Comparison of ENCODE assay signal across 18 cellular contexts in the genomic region with DNA sequence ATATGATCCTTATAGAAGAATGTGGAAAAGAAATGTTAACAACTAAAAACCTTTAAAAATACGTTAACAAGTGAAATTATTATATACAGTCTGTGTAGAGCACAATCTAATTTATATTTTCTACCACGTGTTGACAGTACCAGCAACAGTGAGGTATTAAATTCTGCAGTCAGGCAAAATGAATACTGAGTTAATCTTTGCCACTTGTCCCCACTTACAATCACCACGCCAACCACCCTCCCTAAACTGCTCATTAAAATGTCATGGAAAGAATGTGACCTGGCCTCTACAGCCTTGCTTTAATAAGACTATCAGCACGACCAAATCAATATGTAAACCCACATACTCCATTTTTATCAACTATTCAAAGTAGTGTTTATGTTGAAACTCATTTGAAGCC. TPM values are rescaled to one million over a fixed set of nuclear protein-coding genes. Genes with fewer than 3 reads are reported as not detected.
DNase-seq lines count a peak whose midpoint lies in the region; ATAC-seq and TF ChIP-seq lines count a peak whose summit lies in the region.
"Had no signal": no experiment of that assay in that cellular context is flagged by ENCODE, and none has a peak within 500 bp of the region (broad histone marks: within the 10 kb centered on the region; RNA-seq: fewer than 3 reads in every experiment).

No MANE protein-coding gene starts in this region.

- DNase-seq in Right ventricle myocardium superior = no peak
- no peak for DNase-seq in cardiac septum (ENCODE audit: low spot score)
- peak; percentile 63 for DNase-seq in left kidney (ENCODE audit: low read depth, low spot score)
- no peak for DNase-seq in A172 (ENCODE audit: low spot score)
- no peak for DNase-seq in right lobe of liver
- DNase-seq: 8988T; C1 segment of cervical spinal cord; CD4-positive, alpha-beta memory T cell; COR-L47; DMS 273 treated with DMSO at 0.1 percent for 48 hours; DMS79; EL; GDM1; GOT3 had no signal

- H3K9me3 ChIP-seq in HEK293 (ENCODE audit: control insufficient read depth, insufficient read depth, low read depth, low read length) (no peaks in the 10 kb centered on the region), right lobe of liver (no peaks in the 10 kb centered on the region), gastroesophageal sphincter (no peaks in the 10 kb centered on the region)
- H3K9me3 ChIP-seq: HAP-1 had no signal

- H3K27ac ChIP-seq in HEK293 (ENCODE audit: extremely low read depth, low read depth, low read length) (no peak overlapping the region), right lobe of liver (no peak overlapping the region), gastroesophageal sphincter (no peak overlapping the region)

- TF ChIP-seq CTCF in HEK293 (tag by site-specific recombination; IDR thresholded peaks at IDR 0.05) = no peak
- no peak for TF ChIP-seq CTCF in right lobe of liver (IDR thresholded peaks at IDR 0.05)
- no peak for TF ChIP-seq CTCF in gastroesophageal sphincter (IDR thresholded peaks at IDR 0.05)

- POLR2A ChIA-PET in HEK293 (lab: Yijun Ruan, JAX) = no interaction called here

- ATAC-seq in Right ventricle myocardium superior (ENCODE audit: poor library complexity) (peak; percentile 51), right lobe of liver (no peak), gastroesophageal sphincter (no peak)
- ATAC-seq: GM12878 had no signal

- TF ChIP-seq POLR2A in right lobe of liver (IDR thresholded peaks at IDR 0.05) = no peak
- TF ChIP-seq POLR2A in gastroesophageal sphincter (IDR thresholded peaks at IDR 0.05) = no peak

- intact Hi-C loops in Right ventricle myocardium superior (cut with DNase I) (no loop called here), cardiac septum (cut with DNase I) (no loop called here), right lobe of liver (cut with DNase I) (no loop called here)

- no peaks in the 10 kb centered on the region for H3K4me1 ChIP-seq in HEK293 (ENCODE audit: control insufficient read depth, insufficient read depth, low read length)
- no peaks in the 10 kb centered on the region for H3K4me1 ChIP-seq in right lobe of liver
- H3K4me1 ChIP-seq in gastroesophageal sphincter = no peaks in the 10 kb centered on the region

- H3K27me3 ChIP-seq in right lobe of liver = no peaks in the 10 kb centered on the region
- H3K27me3 ChIP-seq in gastroesophageal sphincter = peaks cover 3% of the 10 kb centered on the region

- no peak overlapping the region for H3K4me3 ChIP-seq in HEK293 (ENCODE audit: low read depth, low read length)
- no peak overlapping the region for H3K4me3 ChIP-seq in right lobe of liver
- no peak overlapping the region for H3K4me3 ChIP-seq in gastroesophageal sphincter
- H3K4me3 ChIP-seq: GM12878, HAP-1 had no signal

- no peak for TF ChIP-seq EP300 in gastroesophageal sphincter (IDR thresholded peaks at IDR 0.05)

- CTCF ChIA-PET in HEK293 (lab: Yijun Ruan, JAX) = interaction anchor here (0.5 kb wide), 1 partner anchor 222 kb away, joined by 3 read pairs; no protein-coding TSS in a partner anchor

- WGBS in right lobe of liver (ENCODE audit: insufficient coverage, low coverage, low lambda C conversion rate, missing lambda C conversion rate) = 29% methylated on average over 4 of the region's 4 CpGs
- WGBS in gastroesophageal sphincter (ENCODE audit: low coverage in 1 of 2), 2 donors = 22 to 37% methylated on average over 4 of the region's 4 CpGs

- H3K36me3 ChIP-seq in HEK293 (ENCODE audit: control insufficient read depth in 2 of 2, insufficient read depth in 1 of 2, low read length in 2 of 2) (no peaks in the 10 kb centered on the region), right lobe of liver (no peaks in the 10 kb centered on the region), gastroesophageal sphincter (no peaks in the 10 kb centered on the region)
- H3K36me3 ChIP-seq: HAP-1 had no signal

TF ChIP-seq in HEK293, 187 proteins besides CTCF, POLR2A, EP300 and RAD21:
- TF ChIP-seq ZNF433 (tag by site-specific recombination; IDR thresholded peaks at IDR 0.05; ENCODE audit: low read depth) (no peak), GLIS2 (tag by site-specific recombination; IDR thresholded peaks at IDR 0.05) (no peak), WT1 (tag by site-specific recombination; IDR thresholded peaks at IDR 0.05) (peak; percentile 46; the same call in 1 of the 2 replicates), FEZF1 (tag by site-specific recombination; IDR thresholded peaks at IDR 0.05) (peak; percentile 24; the same call in 1 of the 2 replicates), ZNF521 (tag by site-specific recombination; IDR thresholded peaks at IDR 0.05) (no peak), ZNF391 (tag by site-specific recombination; IDR thresholded peaks at IDR 0.05; ENCODE audit: borderline replicate concordance, low read depth) (no peak), EGR2 (tag by site-specific recombination; IDR thresholded peaks at IDR 0.05; ENCODE audit: low read depth) (peak; percentile 12; the same call in 1 of the 2 replicates), ZNF501 (tag by site-specific recombination; IDR thresholded peaks at IDR 0.05) (no peak), ZBTB20 (tag by site-specific recombination; IDR thresholded peaks at IDR 0.05) (no peak), ZEB2 (tag by site-specific recombination; IDR thresholded peaks at IDR 0.05) (no peak), ZNF2 (tag by site-specific recombination; IDR thresholded peaks at IDR 0.05) (no peak), ZNF423 (tag by site-specific recombination; IDR thresholded peaks at IDR 0.05) (no peak), SCRT2 (tag by site-specific recombination; IDR thresholded peaks at IDR 0.05) (peak; percentile 52), OVOL3 (tag by site-specific recombination; IDR thresholded peaks at IDR 0.05) (no peak)
- TF ChIP-seq, protein P1, sequence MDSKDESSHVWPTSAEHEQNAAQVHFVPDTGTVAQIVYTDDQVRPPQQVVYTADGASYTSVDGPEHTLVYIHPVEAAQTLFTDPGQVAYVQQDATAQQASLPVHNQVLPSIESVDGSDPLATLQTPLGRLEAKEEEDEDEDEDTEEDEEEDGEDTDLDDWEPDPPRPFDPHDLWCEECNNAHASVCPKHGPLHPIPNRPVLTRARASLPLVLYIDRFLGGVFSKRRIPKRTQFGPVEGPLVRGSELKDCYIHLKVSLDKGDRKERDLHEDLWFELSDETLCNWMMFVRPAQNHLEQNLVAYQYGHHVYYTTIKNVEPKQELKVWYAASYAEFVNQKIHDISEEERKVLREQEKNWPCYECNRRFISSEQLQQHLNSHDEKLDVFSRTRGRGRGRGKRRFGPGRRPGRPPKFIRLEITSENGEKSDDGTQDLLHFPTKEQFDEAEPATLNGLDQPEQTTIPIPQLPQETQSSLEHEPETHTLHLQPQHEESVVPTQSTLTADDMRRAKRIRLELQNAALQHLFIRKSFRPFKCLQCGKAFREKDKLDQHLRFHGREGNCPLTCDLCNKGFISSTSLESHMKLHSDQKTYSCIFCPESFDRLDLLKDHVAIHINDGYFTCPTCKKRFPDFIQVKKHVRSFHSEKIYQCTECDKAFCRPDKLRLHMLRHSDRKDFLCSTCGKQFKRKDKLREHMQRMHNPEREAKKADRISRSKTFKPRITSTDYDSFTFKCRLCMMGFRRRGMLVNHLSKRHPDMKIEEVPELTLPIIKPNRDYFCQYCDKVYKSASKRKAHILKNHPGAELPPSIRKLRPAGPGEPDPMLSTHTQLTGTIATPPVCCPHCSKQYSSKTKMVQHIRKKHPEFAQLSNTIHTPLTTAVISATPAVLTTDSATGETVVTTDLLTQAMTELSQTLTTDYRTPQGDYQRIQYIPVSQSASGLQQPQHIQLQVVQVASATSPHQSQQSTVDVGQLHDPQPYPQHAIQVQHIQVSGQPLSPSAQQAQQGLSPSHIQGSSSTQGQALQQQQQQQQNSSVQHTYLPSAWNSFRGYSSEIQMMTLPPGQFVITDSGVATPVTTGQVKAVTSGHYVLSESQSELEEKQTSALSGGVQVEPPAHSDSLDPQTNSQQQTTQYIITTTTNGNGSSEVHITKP (tag by site-specific recombination; IDR thresholded peaks at IDR 0.05) = no peak
- TF ChIP-seq, protein P2, sequence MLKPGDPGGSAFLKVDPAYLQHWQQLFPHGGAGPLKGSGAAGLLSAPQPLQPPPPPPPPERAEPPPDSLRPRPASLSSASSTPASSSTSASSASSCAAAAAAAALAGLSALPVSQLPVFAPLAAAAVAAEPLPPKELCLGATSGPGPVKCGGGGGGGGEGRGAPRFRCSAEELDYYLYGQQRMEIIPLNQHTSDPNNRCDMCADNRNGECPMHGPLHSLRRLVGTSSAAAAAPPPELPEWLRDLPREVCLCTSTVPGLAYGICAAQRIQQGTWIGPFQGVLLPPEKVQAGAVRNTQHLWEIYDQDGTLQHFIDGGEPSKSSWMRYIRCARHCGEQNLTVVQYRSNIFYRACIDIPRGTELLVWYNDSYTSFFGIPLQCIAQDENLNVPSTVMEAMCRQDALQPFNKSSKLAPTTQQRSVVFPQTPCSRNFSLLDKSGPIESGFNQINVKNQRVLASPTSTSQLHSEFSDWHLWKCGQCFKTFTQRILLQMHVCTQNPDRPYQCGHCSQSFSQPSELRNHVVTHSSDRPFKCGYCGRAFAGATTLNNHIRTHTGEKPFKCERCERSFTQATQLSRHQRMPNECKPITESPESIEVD (tag by site-specific recombination; IDR thresholded peaks at IDR 0.05) = peak; percentile 34; the same call in 1 of the 2 replicates
- TF ChIP-seq, protein P3, sequence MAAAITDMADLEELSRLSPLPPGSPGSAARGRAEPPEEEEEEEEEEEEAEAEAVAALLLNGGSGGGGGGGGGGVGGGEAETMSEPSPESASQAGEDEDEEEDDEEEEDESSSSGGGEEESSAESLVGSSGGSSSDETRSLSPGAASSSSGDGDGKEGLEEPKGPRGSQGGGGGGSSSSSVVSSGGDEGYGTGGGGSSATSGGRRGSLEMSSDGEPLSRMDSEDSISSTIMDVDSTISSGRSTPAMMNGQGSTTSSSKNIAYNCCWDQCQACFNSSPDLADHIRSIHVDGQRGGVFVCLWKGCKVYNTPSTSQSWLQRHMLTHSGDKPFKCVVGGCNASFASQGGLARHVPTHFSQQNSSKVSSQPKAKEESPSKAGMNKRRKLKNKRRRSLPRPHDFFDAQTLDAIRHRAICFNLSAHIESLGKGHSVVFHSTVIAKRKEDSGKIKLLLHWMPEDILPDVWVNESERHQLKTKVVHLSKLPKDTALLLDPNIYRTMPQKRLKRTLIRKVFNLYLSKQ (tag by site-specific recombination; IDR thresholded peaks at IDR 0.05; ENCODE audit: borderline replicate concordance) = no peak
TF ChIP-seq in HEK293: peak in this region for 5.

RNA-seq across cellular contexts. Expression of a gene that starts 28.5 kb away (rescaled TPM):
- total RNA-seq in Right ventricle myocardium superior (182 TPM), cardiac septum (137 TPM), right lobe of liver (100 to 1,000 TPM in 2 of 6 experiments, 10 to 100 TPM in 4; 61.4 to 254 (median 90.2) TPM), gastroesophageal sphincter (100 to 1,000 TPM; 302 to 431 (median 403) TPM)
- 750 and 872 TPM in 2 replicates for total RNA-seq in A172 (2014; rRNA removed; shearing (Covaris generic))
